In genomic region chr3:42613462-42613861, GRCh38 we compare ENCODE assay signal across 9 cellular contexts. TPM values are rescaled to one million over a fixed set of nuclear protein-coding genes. Genes with fewer than 3 reads are reported as not detected.
DNase-seq lines count a peak whose midpoint lies in the region; ATAC-seq and TF ChIP-seq lines count a peak whose summit lies in the region.
"Had no signal": no experiment of that assay in that cellular context is flagged by ENCODE, and none has a peak within 500 bp of the region (broad histone marks: within the 10 kb centered on the region; RNA-seq: fewer than 3 reads in every experiment).

No MANE protein-coding gene starts in this region.

- H3K9me3 ChIP-seq in HCT116 (ENCODE audit: control insufficient read depth in 1 of 2, insufficient read depth in 1 of 2, low read depth in 1 of 2, low read length in 2 of 2) (no peaks in the 10 kb centered on the region), body of pancreas (no peaks in the 10 kb centered on the region), ascending aorta (no peaks in the 10 kb centered on the region)

- H3K4me3 Mint-ChIP-seq in activated T-helper 17 cell treated with anti-CD3 and anti-CD28 coated beads, Interleukin-2, amount 50 U/mL, for 72 hours, result no peak overlapping the region
- H3K4me3 Mint-ChIP-seq: central memory CD8-positive, alpha-beta T cell had no signal

- H3K27ac Mint-ChIP-seq in activated T-helper 17 cell treated with anti-CD3 and anti-CD28 coated beads, Interleukin-2, amount 50 U/mL, for 72 hours, result no peak overlapping the region

- DNase-seq in HCT116 (ENCODE audit: low read depth, low spot score), result no peak
- no peak for DNase-seq in body of pancreas
- peak; percentile 24 for DNase-seq in myocyte (ENCODE audit: low read depth)
- no peak for DNase-seq in ascending aorta (ENCODE audit: low spot score in 2 of 2)
- no peak for DNase-seq in hippocampal formation (lab: John Stamatoyannopoulos, UW)

- 55 to 62% methylated on average over 2 of the region's 2 CpGs for WGBS in body of pancreas, 2 donors

- peaks cover 1% of the 10 kb centered on the region in 2 experiments; a peak in 1 of 4 replicates for H3K36me3 ChIP-seq in HCT116 (ENCODE audit: control insufficient read depth in 1 of 2, insufficient read depth in 2 of 2, low read length in 2 of 2)
- H3K36me3 ChIP-seq in body of pancreas (replicated peaks in 1 of 2; ENCODE audit: insufficient read depth in 1 of 2, low read depth in 2 of 2), result peaks cover 0 to 4% of the 10 kb centered on the region in 2 donors
- H3K36me3 ChIP-seq in ascending aorta, result peaks cover 6 to 16% of the 10 kb centered on the region in 2 donors

- H3K27ac ChIP-seq in C4-2B (no peak overlapping the region), HCT116 (ENCODE audit: low read depth, low read length) (no peak overlapping the region), body of pancreas (peak overlapping the region in 2 of 4 donors; percentile 15 to 50), ascending aorta (no peak overlapping the region)

- H3K4me3 ChIP-seq in HCT116 (replicated peaks in 1 of 2; ENCODE audit: low read depth in 1 of 2, low read length in 2 of 2) (no peak overlapping the region), body of pancreas (no peak overlapping the region), ascending aorta (no peak overlapping the region)

- no peaks in the 10 kb centered on the region; the same call in 1 of the 2 replicates for H4K20me1 ChIP-seq in HCT116 (ENCODE audit: insufficient read depth)

- no peaks in the 10 kb centered on the region for H3K9me3 Mint-ChIP-seq in activated T-helper 17 cell treated with anti-CD3 and anti-CD28 coated beads, Interleukin-2, amount 50 U/mL, for 72 hours
- H3K9me3 Mint-ChIP-seq: central memory CD8-positive, alpha-beta T cell had no signal

- peaks cover 36% of the 10 kb centered on the region for H3K4me1 Mint-ChIP-seq in activated T-helper 17 cell treated with anti-CD3 and anti-CD28 coated beads, Interleukin-2, amount 50 U/mL, for 72 hours

- ATAC-seq in HCT116 (peak; percentile 79), body of pancreas (peak; percentile 53), GM21737 (IDR thresholded peaks at IDR 0.05; ENCODE audit: unreplicated experiment) (no peak)
- no peak for ATAC-seq in activated T-helper 17 cell treated with anti-CD3 and anti-CD28 coated beads, Interleukin-2, amount 50 U/mL, for 72 hours (replicated peaks)

- H3K9ac ChIP-seq in HCT116 (ENCODE audit: low read length), result 0 out of 2 replicates have a peak overlapping the region, but pooled peaks have one; percentile 4

- H3K36me3 Mint-ChIP-seq in activated T-helper 17 cell treated with anti-CD3 and anti-CD28 coated beads, Interleukin-2, amount 50 U/mL, for 72 hours (ENCODE audit: low read depth), result peaks cover 82% of the 10 kb centered on the region

- TF ChIP-seq POLR2A in HCT116 (IDR thresholded peaks at IDR 0.05; ENCODE audit: borderline replicate concordance, extremely low read depth, insufficient read depth, insufficient read length) (no peak), body of pancreas (IDR thresholded peaks at IDR 0.05) (no peak)

- intact Hi-C loops in HCT116 (cut with micrococcal nuclease) (no loop called here), body of pancreas (cut with DNase I) (no loop called here), ascending aorta (cut with DNase I) (no loop called here)

- TF ChIP-seq RAD21 in HCT116 (IDR thresholded peaks at IDR 0.05; ENCODE audit: low read depth), result no peak

- CTCF ChIA-PET in HCT116 (lab: Charles Lee), result interaction anchor here (0.7 to 2.1 kb wide), 9 partner anchors 9 to 217 kb away, joined by 3 to 14 read pairs (median 5); partner anchors contain the start of genes NKTR and SS18L2

- H2AFZ ChIP-seq in HCT116 (ENCODE audit: low read depth, low read length, poor library complexity, severe bottlenecking), result no peak overlapping the region

- TF ChIP-seq CTCF in C4-2B (conservative IDR thresholded peaks at IDR 0.05) (peak; percentile 65), HCT116 (IDR thresholded peaks at IDR 0.05 in 2 of 3, conservative IDR thresholded peaks at IDR 0.05 in 1 of 3; ENCODE audit: borderline replicate concordance in 1 of 3, insufficient read depth in 1 of 3, low read depth in 2 of 3, low read length in 2 of 3) (peak in 2 of 3 experiments; percentile 45 to 69; a peak in 4 of 6 replicates), body of pancreas (IDR thresholded peaks at IDR 0.05) (peak; percentile 14 to 57 (median 53)), ascending aorta (IDR thresholded peaks at IDR 0.05) (peak in 1 of 3 experiments; percentile 24)

- H3K27me3 ChIP-seq in HCT116 (ENCODE audit: insufficient read depth, low read length) (no peaks in the 10 kb centered on the region), body of pancreas (no peaks in the 10 kb centered on the region), ascending aorta (no peaks in the 10 kb centered on the region)

- POLR2A ChIA-PET in HCT116 (lab: Charles Lee), result interaction anchor here (1.0 to 1.8 kb wide), 2 partner anchors 10 to 13 kb away, joined by 5 read pairs; partner anchors contain the start of gene NKTR

- RAD21 ChIA-PET in HCT116 (lab: Charles Lee; ENCODE audit: low non-redundant PET in 1 of 2, low total read pairs in 2 of 2, uncharacterized antibody in 2 of 2, unreplicated experiment in 2 of 2), result no interaction called here

- no peaks in the 10 kb centered on the region; a peak in 1 of 4 replicates for H3K4me1 ChIP-seq in HCT116 (ENCODE audit: control insufficient read depth in 1 of 2, insufficient read depth in 2 of 2, low read length in 2 of 2)
- H3K4me1 ChIP-seq in body of pancreas, result peaks cover 29% of the 10 kb centered on the region
- H3K4me1 ChIP-seq in ascending aorta, result peaks cover 3 to 11% of the 10 kb centered on the region in 2 donors

- no peaks in the 10 kb centered on the region for H3K9me2 ChIP-seq in HCT116 (ENCODE audit: insufficient read depth)

- H3K4me2 ChIP-seq in HCT116 (ENCODE audit: low read length), result no peak overlapping the region

- H3K79me2 ChIP-seq in HCT116 (ENCODE audit: insufficient read depth, low read length), result peaks cover 92% of the 10 kb centered on the region

- no TSS peak for BruUV-seq in HCT116 (replicated peaks; lab: Mats Ljungman, UMichigan)

- no peaks in the 10 kb centered on the region for H3K27me3 Mint-ChIP-seq in activated T-helper 17 cell treated with anti-CD3 and anti-CD28 coated beads, Interleukin-2, amount 50 U/mL, for 72 hours
- H3K27me3 Mint-ChIP-seq: central memory CD8-positive, alpha-beta T cell had no signal

TF ChIP-seq in HCT116, 20 proteins besides CTCF, POLR2A, EP300 and RAD21 (continues in another document):
- TF ChIP-seq FOSL1 (IDR thresholded peaks at IDR 0.05; ENCODE audit: low read depth) (no peak), EZH2phosphoT487 (IDR thresholded peaks at IDR 0.05; ENCODE audit: borderline replicate concordance) (no peak), SP1 (IDR thresholded peaks at IDR 0.05; ENCODE audit: low read depth) (no peak), ATF3 (IDR thresholded peaks at IDR 0.05) (no peak), ELF1 (IDR thresholded peaks at IDR 0.05; ENCODE audit: borderline replicate concordance, low read depth) (no peak), TCF7L2 (IDR thresholded peaks at IDR 0.05; ENCODE audit: borderline replicate concordance, extremely low read depth, insufficient read depth, insufficient read length) (no peak), MAX (IDR thresholded peaks at IDR 0.05) (no peak)

RNA-seq across cellular contexts. Expression of gene NKTR, which starts 13.0 kb away (rescaled TPM):
- total RNA-seq in HCT116 (2021; ENCODE audit: unreplicated experiment), result 59.7 TPM
- polyA plus RNA-seq in HCT116 (2012), result 11.2 and 13.4 TPM in 2 replicates
- total RNA-seq in body of pancreas, result 100 to 1,000 TPM; 115 to 128 TPM
- 32.4 and 40.3 TPM in 2 replicates for total RNA-seq in myocyte
- polyA plus RNA-seq in myocyte (2012), result 15.2 TPM
- total RNA-seq in ascending aorta, result 41.7 TPM
- 100 to 1,000 TPM in 1 of 2 donors, 10 to 100 TPM in 1; 81.8 to 122 TPM for total RNA-seq in activated T-helper 17 cell treated with anti-CD3 and anti-CD28 coated beads, Interleukin-2, amount 50 U/mL, for 72 hours

RNA-seq across cellular contexts. Expression of gene SS18L2, which starts 22.8 kb away (rescaled TPM):
- total RNA-seq in HCT116 (2021; ENCODE audit: unreplicated experiment), result 33.0 TPM
- 31.9 and 33.3 TPM in 2 replicates for polyA plus RNA-seq in HCT116 (2012)
- 1 to 10 TPM; 5.3 to 7.8 TPM for total RNA-seq in body of pancreas
- total RNA-seq in myocyte, result 11.9 and 15.2 TPM in 2 replicates
- polyA plus RNA-seq in myocyte (2012), result 16.2 TPM
- 1.5 TPM for total RNA-seq in ascending aorta
- 10 to 100 TPM; 55.7 to 69.8 TPM for total RNA-seq in activated T-helper 17 cell treated with anti-CD3 and anti-CD28 coated beads, Interleukin-2, amount 50 U/mL, for 72 hours

RNA-seq across cellular contexts. Expression of gene SEC22C, which starts 31.7 kb away (rescaled TPM):
- 43.4 TPM for total RNA-seq in HCT116 (2021; ENCODE audit: unreplicated experiment)
- 24.2 and 33.7 TPM in 2 replicates for polyA plus RNA-seq in HCT116 (2012)
- 10 to 100 TPM; 23.1 to 30.9 TPM for total RNA-seq in body of pancreas
- 33.1 and 42.4 TPM in 2 replicates for total RNA-seq in myocyte
- 36.2 TPM for polyA plus RNA-seq in myocyte (2012)
- total RNA-seq in ascending aorta, result 28.3 TPM
- total RNA-seq in activated T-helper 17 cell treated with anti-CD3 and anti-CD28 coated beads, Interleukin-2, amount 50 U/mL, for 72 hours, result 10 to 100 TPM; 32.3 to 46.9 TPM

RNA-seq across cellular contexts. Expression of gene ZBTB47, which starts 40.0 kb away (rescaled TPM):
- total RNA-seq in HCT116 (2021; ENCODE audit: unreplicated experiment) (6.3 TPM), body of pancreas (10 to 100 TPM; 19.7 to 20.4 TPM), myocyte (96.8 and 103 TPM in 2 replicates), ascending aorta (69.3 TPM)
- 4.5 and 5.2 TPM in 2 replicates for polyA plus RNA-seq in HCT116 (2012)
- 75.1 TPM for polyA plus RNA-seq in myocyte (2012)
- total RNA-seq in activated T-helper 17 cell treated with anti-CD3 and anti-CD28 coated beads, Interleukin-2, amount 50 U/mL, for 72 hours, result 1 to 10 TPM in 1 of 2 donors, under 1 TPM in 1; 0.19 to 1.2 TPM

Comparison
In these comparisons a context has a peak if more than half of its experiments do, and no peak if none do; other contexts are left out.
1. ATAC-seq: peak in HCT116 (single experiment) and body of pancreas (single experiment); none in GM21737 (single experiment) and activated T-helper 17 cell treated with anti-CD3 and anti-CD28 coated beads, Interleukin-2, amount 50 U/mL, for 72 hours (single experiment).